In genomic region chr7:80482938-80483337, GRCh38 we compare ENCODE assay signal across 18 cellular contexts. TPM values are rescaled to one million over a fixed set of nuclear protein-coding genes. Genes with fewer than 3 reads are reported as not detected.
A peak's percentile ranks its signal among the peaks of the same experiment; 100 is the strongest.
DNase-seq lines count a peak whose midpoint lies in the region; ATAC-seq, FAIRE-seq and TF ChIP-seq lines count a peak whose summit lies in the region.
"Had no signal": no experiment of that assay in that cellular context is flagged by ENCODE, and none has a peak within 500 bp of the region (broad histone marks: within the 10 kb centered on the region; RNA-seq: fewer than 3 reads in every experiment).

No MANE protein-coding gene starts in this region.

- no peak overlapping the region for H3K4me2 ChIP-seq in astrocyte (ENCODE audit: low read length)
- H3K4me2 ChIP-seq: BLaER1 had no signal

- H3K9me3 Mint-ChIP-seq in MCF 10A (ENCODE audit: unreplicated experiment), result peaks cover 7% of the 10 kb centered on the region
- no peaks in the 10 kb centered on the region for H3K9me3 Mint-ChIP-seq in astrocyte (ENCODE audit: unreplicated experiment)
- H3K9me3 Mint-ChIP-seq: HFFc6 had no signal

- H3K4me3 ChIP-seq in breast epithelium, result no peak overlapping the region
- no peak overlapping the region for H3K4me3 ChIP-seq in astrocyte (ENCODE audit: insufficient read depth, low read depth, low read length)
- H3K4me3 ChIP-seq in adrenal gland, result no peak overlapping the region
- H3K4me3 ChIP-seq: BLaER1 had no signal

- no peaks in the 10 kb centered on the region for H3K79me2 ChIP-seq in astrocyte (ENCODE audit: insufficient read depth, low read length)

- intact Hi-C loops in MCF 10A (cut with micrococcal nuclease), result no loop called here
- intact Hi-C loops in breast epithelium (cut with DNase I; ENCODE audit: low total_unique reads), result no loop called here
- intact Hi-C loops in adrenal gland (cut with DNase I), result no loop called here

- H4K20me1 ChIP-seq in astrocyte (ENCODE audit: insufficient read depth, low read length), result no peaks in the 10 kb centered on the region
- H4K20me1 ChIP-seq: BLaER1 had no signal

- CTCF ChIA-PET in MCF 10A (lab: Yijun Ruan, JAX), result interaction anchor here (0.6 to 1.0 kb wide), 2 partner anchors 9 to 11 kb away, joined by 3 to 4 read pairs; no protein-coding TSS in a partner anchor

- BruUV-seq in MCF 10A (replicated peaks; lab: Mats Ljungman, UMichigan), result no TSS peak

- FAIRE-seq in astrocyte (lab: Jason Lieb, UNC), result no peak
- FAIRE-seq: GM18507, H1 had no signal

- H3K4me1 ChIP-seq in breast epithelium (no peaks in the 10 kb centered on the region), astrocyte (ENCODE audit: insufficient read depth, low read length) (peaks cover 13% of the 10 kb centered on the region), adrenal gland (replicated peaks in 1 of 2) (peaks cover 0 to 3% of the 10 kb centered on the region in 2 donors)
- H3K4me1 ChIP-seq: BLaER1 had no signal

- POLR2A ChIA-PET in MCF 10A (lab: Yijun Ruan, JAX), result interaction anchor here (0.6 to 2.4 kb wide), 13 partner anchors 10 to 348 kb away, joined by 3 to 20 read pairs (median 4); partner anchors contain the start of gene GNAI1

- H3K4me1 Mint-ChIP-seq in MCF 10A (ENCODE audit: insufficient read depth, unreplicated experiment) (peaks cover 31% of the 10 kb centered on the region), astrocyte (ENCODE audit: low read depth, unreplicated experiment) (peaks cover 14% of the 10 kb centered on the region)
- H3K4me1 Mint-ChIP-seq: CD8-positive, alpha-beta memory T cell had no signal

- no peak for ATAC-seq in GM18858 (IDR thresholded peaks at IDR 0.05; ENCODE audit: unreplicated experiment)
- ATAC-seq in HG02763 (IDR thresholded peaks at IDR 0.05; ENCODE audit: unreplicated experiment), result no peak
- no peak for ATAC-seq in omental fat pad (ENCODE audit: low FRiP score)

- WGBS in adrenal gland, 4 donors, result 96 to 99% (median 97%) methylated on average over 3 of the region's 3 CpGs

- H3K36me3 Mint-ChIP-seq in MCF 10A (ENCODE audit: insufficient read depth, unreplicated experiment) (peaks cover 16% of the 10 kb centered on the region), astrocyte (ENCODE audit: low read depth, unreplicated experiment) (peaks cover 1% of the 10 kb centered on the region)
- H3K36me3 Mint-ChIP-seq: CD8-positive, alpha-beta memory T cell had no signal

- no peak overlapping the region for H3K9ac ChIP-seq in astrocyte (ENCODE audit: low read length)
- H3K9ac ChIP-seq: BLaER1 had no signal

- DNase-seq in MCF 10A (ENCODE audit: unreplicated experiment) (peak; percentile 42), breast epithelium (ENCODE audit: low spot score in 2 of 2) (no peak), astrocyte (ENCODE audit: low read depth) (peak; percentile 7), epithelial cell of prostate (ENCODE audit: low read depth, low spot score) (peak; percentile 33), adrenal gland (no peak), omental fat pad (ENCODE audit: low spot score) (no peak)
- DNase-seq: CD8-positive, alpha-beta memory T cell; DMS53; GF-D8; HCEC 1CT; HFFc6 had no signal

- TF ChIP-seq POLR2A in breast epithelium (IDR thresholded peaks at IDR 0.05), result no peak
- TF ChIP-seq POLR2A in adrenal gland (IDR thresholded peaks at IDR 0.05), result no peak

- H3K9me3 ChIP-seq in breast epithelium (no peaks in the 10 kb centered on the region), astrocyte (ENCODE audit: insufficient read depth, low read depth, low read length) (no peaks in the 10 kb centered on the region), adrenal gland (replicated peaks in 1 of 3) (no peaks in the 10 kb centered on the region)
- H3K9me3 ChIP-seq: BLaER1 had no signal

- H3K27me3 Mint-ChIP-seq in MCF 10A (ENCODE audit: insufficient read depth, unreplicated experiment) (no peaks in the 10 kb centered on the region), astrocyte (ENCODE audit: low read depth, unreplicated experiment) (no peaks in the 10 kb centered on the region)
- H3K27me3 Mint-ChIP-seq: CD8-positive, alpha-beta memory T cell had no signal

- H3K27ac ChIP-seq in breast epithelium, result no peak overlapping the region
- H3K27ac ChIP-seq in astrocyte (ENCODE audit: low read depth, low read length), result no peak overlapping the region
- peak overlapping the region; percentile 70 for H3K27ac ChIP-seq in epithelial cell of prostate
- no peak overlapping the region for H3K27ac ChIP-seq in adrenal gland
- H3K27ac ChIP-seq: 22Rv1, BLaER1 had no signal

- H3K27ac Mint-ChIP-seq in MCF 10A (ENCODE audit: low read depth, unreplicated experiment) (no peak overlapping the region), astrocyte (ENCODE audit: unreplicated experiment) (no peak overlapping the region)
- H3K27ac Mint-ChIP-seq: HFFc6 had no signal

- H2AFZ ChIP-seq in astrocyte (ENCODE audit: low read depth, low read length), result no peak overlapping the region

- H3K36me3 ChIP-seq in breast epithelium (no peaks in the 10 kb centered on the region), astrocyte (ENCODE audit: insufficient read depth, low read length) (no peaks in the 10 kb centered on the region), adrenal gland (replicated peaks in 1 of 2) (no peaks in the 10 kb centered on the region)
- H3K36me3 ChIP-seq: BLaER1 had no signal

- TF ChIP-seq CTCF in MCF 10A (IDR thresholded peaks at IDR 0.05; ENCODE audit: unreplicated experiment) (no peak), breast epithelium (IDR thresholded peaks at IDR 0.05) (no peak), astrocyte (IDR thresholded peaks at IDR 0.05; ENCODE audit: insufficient read depth, low read depth, low read length) (no peak), adrenal gland (IDR thresholded peaks at IDR 0.05) (no peak), omental fat pad (IDR thresholded peaks at IDR 0.05) (no peak)

- H3K4me3 Mint-ChIP-seq in MCF 10A (ENCODE audit: unreplicated experiment) (no peak overlapping the region), astrocyte (ENCODE audit: unreplicated experiment) (no peak overlapping the region)
- H3K4me3 Mint-ChIP-seq: CD8-positive, alpha-beta memory T cell; HFFc6 had no signal

- H3K27me3 ChIP-seq in breast epithelium (no peaks in the 10 kb centered on the region), astrocyte (ENCODE audit: insufficient read depth, low read length) (no peaks in the 10 kb centered on the region), adrenal gland (no peaks in the 10 kb centered on the region)
- H3K27me3 ChIP-seq: BLaER1 had no signal

RNA-seq across cellular contexts. Expression of gene GNAT3, which starts 28.9 kb away (rescaled TPM):
- not detected in 2 replicates for total RNA-seq in MCF 10A (2022)
- not detected for total RNA-seq in breast epithelium
- total RNA-seq in astrocyte, result not detected in 2 replicates
- not detected for total RNA-seq in adrenal gland
- not detected for polyA plus RNA-seq in adrenal gland
- total RNA-seq in omental fat pad, result not detected
- total RNA-seq: A673; CD8-positive, alpha-beta memory T cell; H1 had no signal
- polyA plus RNA-seq: CD8-positive, alpha-beta memory T cell; H1 had no signal

Comparison
In these comparisons a context has a peak if more than half of its experiments do, and no peak if none do; other contexts are left out.
1. DNase-seq: peak in MCF 10A (single experiment), astrocyte (single experiment) and epithelial cell of prostate (single experiment); none in breast epithelium (0 of 2), adrenal gland (0 of 7) and omental fat pad (single experiment).